ENCODE assay signal across 10 cellular contexts in genomic region chr18:24491882-24492281, GRCh38. TPM values are rescaled to one million over a fixed set of nuclear protein-coding genes. Genes with fewer than 3 reads are reported as not detected.
A peak's percentile ranks its signal among the peaks of the same experiment; 100 is the strongest.
DNase-seq lines count a peak whose midpoint lies in the region; ATAC-seq and TF ChIP-seq lines count a peak whose summit lies in the region.
"Had no signal": no experiment of that assay in that cellular context is flagged by ENCODE, and none has a peak within 500 bp of the region (broad histone marks: within the 10 kb centered on the region; RNA-seq: fewer than 3 reads in every experiment).

No MANE protein-coding gene starts in this region.

- TF ChIP-seq EP300 in SK-N-SH (IDR thresholded peaks at IDR 0.05; ENCODE audit: borderline replicate concordance in 1 of 2, low read depth in 1 of 2, low read length in 1 of 2), result no peak

- no peak overlapping the region for H3K27ac Mint-ChIP-seq in osteocyte (ENCODE audit: unreplicated experiment)

- H3K27me3 ChIP-seq in prostate gland (replicated peaks; ENCODE audit: insufficient read depth) (no peaks in the 10 kb centered on the region), SK-N-SH (ENCODE audit: insufficient read depth) (no peaks in the 10 kb centered on the region)

- H3F3A ChIP-seq in SK-N-SH (replicated peaks; ENCODE audit: insufficient read depth), result peaks cover 4% of the 10 kb centered on the region

- TF ChIP-seq POLR2A in prostate gland (IDR thresholded peaks at IDR 0.05), result no peak

- DNase-seq in NCI-H82 (lab: John Stamatoyannopoulos, UW) (peak; percentile 9), NCI-H82 treated with DMSO at 0.1 percent for 48 hours (lab: John Stamatoyannopoulos, UW; ENCODE audit: unreplicated experiment) (no peak), osteocyte (ENCODE audit: extremely low spot score, unreplicated experiment) (peak; percentile 62), prostate gland (ENCODE audit: low spot score) (no peak), SK-N-SH (no peak), NCI-H526 treated with DMSO at 0.1 percent for 48 hours (lab: John Stamatoyannopoulos, UW) (no peak)
- DNase-seq: stimulated activated CD4-positive, alpha-beta T cell treated with anti-CD3 and anti-CD28 coated beads, Interleukin-12 subunit alpha, Interleukin-12 subunit beta, amount 100 ng/mL, for 4 hours had no signal

- H2AFZ ChIP-seq in SK-N-SH (ENCODE audit: low read depth), result no peak overlapping the region

- POLR2A ChIA-PET in SK-N-SH (lab: Yijun Ruan, JAX), result interaction anchor here (0.8 kb wide), 1 partner anchor 123 kb away, joined by 3 read pairs; no protein-coding TSS in a partner anchor

- H3K4me3 Mint-ChIP-seq in osteocyte (ENCODE audit: unreplicated experiment), result no peak overlapping the region

- no peaks in the 10 kb centered on the region for H4K20me1 ChIP-seq in SK-N-SH (ENCODE audit: insufficient read depth)

- TF ChIP-seq CTCF in osteocyte (IDR thresholded peaks at IDR 0.05), result no peak
- no peak for TF ChIP-seq CTCF in prostate gland (IDR thresholded peaks at IDR 0.05)
- TF ChIP-seq CTCF in SK-N-SH (IDR thresholded peaks at IDR 0.05), result no peak

- H3K79me2 ChIP-seq in SK-N-SH (ENCODE audit: insufficient read depth), result no peaks in the 10 kb centered on the region

- H3K9ac ChIP-seq in SK-N-SH, result no peak overlapping the region

- H3K4me1 Mint-ChIP-seq in osteocyte (ENCODE audit: unreplicated experiment), result peaks cover 12% of the 10 kb centered on the region

- CTCF ChIA-PET in SK-N-SH (lab: Yijun Ruan, JAX), result interaction anchor here (0.7 to 11.7 kb wide), 5 partner anchors 8 to 315 kb away, joined by 3 to 171 read pairs (median 9); no protein-coding TSS in a partner anchor

- no peak overlapping the region for H3K4me3 ChIP-seq in prostate gland
- H3K4me3 ChIP-seq in SK-N-SH (ENCODE audit: low read depth in 2 of 2, low read length in 1 of 2), result no peak overlapping the region

- H3K36me3 ChIP-seq in prostate gland (no peaks in the 10 kb centered on the region), SK-N-SH (replicated peaks in 1 of 2; ENCODE audit: control insufficient read depth in 1 of 2, insufficient read depth in 2 of 2, low read length in 1 of 2) (no peaks in the 10 kb centered on the region)

- H3K9me3 ChIP-seq in prostate gland (no peaks in the 10 kb centered on the region), SK-N-SH (no peaks in the 10 kb centered on the region)

- intact Hi-C loops in prostate gland (cut with DNase I), result no loop called here

- H3K9me3 Mint-ChIP-seq in osteocyte (ENCODE audit: unreplicated experiment), result peaks cover 9% of the 10 kb centered on the region

- H3K9me2 ChIP-seq in SK-N-SH, result no peaks in the 10 kb centered on the region

- no peaks in the 10 kb centered on the region for H3K36me3 Mint-ChIP-seq in osteocyte (ENCODE audit: unreplicated experiment)
- H3K36me3 Mint-ChIP-seq: brain had no signal

- no peak for TF ChIP-seq RAD21 in SK-N-SH (IDR thresholded peaks at IDR 0.05; ENCODE audit: low read length)

- 70% methylated on average over 6 of the region's 6 CpGs for WGBS in prostate gland
- 75% methylated on average over 6 of the region's 6 CpGs for WGBS in SK-N-SH (ENCODE audit: low lambda C conversion rate)

- peaks cover 6% of the 10 kb centered on the region for H3K27me3 Mint-ChIP-seq in osteocyte (ENCODE audit: unreplicated experiment)

- H3K27ac ChIP-seq in prostate gland, result no peak overlapping the region
- H3K27ac ChIP-seq in SK-N-SH (ENCODE audit: low read depth in 2 of 2, low read length in 1 of 2), result no peak overlapping the region

- H3K4me1 ChIP-seq in prostate gland (replicated peaks), result no peaks in the 10 kb centered on the region
- H3K4me1 ChIP-seq in SK-N-SH (ENCODE audit: control insufficient read depth in 1 of 2, insufficient read depth in 2 of 2, low read depth in 1 of 2, low read length in 1 of 2), result peaks cover 4 to 12% of the 10 kb centered on the region in 2 experiments; a peak in 3 of 4 replicates

- ATAC-seq in GM21717 (IDR thresholded peaks at IDR 0.05; ENCODE audit: unreplicated experiment) (peak; percentile 85), HG03520 (IDR thresholded peaks at IDR 0.05; ENCODE audit: unreplicated experiment) (peak; percentile 82)

- no peak overlapping the region for H3K4me2 ChIP-seq in SK-N-SH

TF ChIP-seq in SK-N-SH, 30 proteins besides CTCF, POLR2A, EP300 and RAD21:
- TF ChIP-seq SMC3 (IDR thresholded peaks at IDR 0.05; ENCODE audit: low read depth, low read length), result no peak
- TF ChIP-seq SIN3A (IDR thresholded peaks at IDR 0.05; ENCODE audit: borderline replicate concordance, low read depth, low read length), result no peak
- no peak for TF ChIP-seq EZH2phosphoT487 (IDR thresholded peaks at IDR 0.05; ENCODE audit: borderline replicate concordance, low read depth)
- no peak for TF ChIP-seq TAF1 (IDR thresholded peaks at IDR 0.05; ENCODE audit: borderline replicate concordance, low read depth, low read length)
- TF ChIP-seq NRF1 (IDR thresholded peaks at IDR 0.05; ENCODE audit: low read depth, low read length), result no peak
- no peak for TF ChIP-seq YY1 (IDR thresholded peaks at IDR 0.05; ENCODE audit: low read depth)
TF ChIP-seq in SK-N-SH: peak in this region for 0.

RNA-seq across cellular contexts. Expression of gene HRH4, which starts 31.4 kb away (rescaled TPM):
- total RNA-seq in osteocyte, result not detected in 2 replicates
- total RNA-seq in prostate gland, result not detected
- polyA plus RNA-seq in SK-N-SH (2012; rRNA removed), result not detected in 2 replicates
- not detected in 2 replicates for polyA plus RNA-seq in SK-N-SH (2012; cell fraction: cytosol; rRNA removed)
- polyA plus RNA-seq in SK-N-SH (2012; cell fraction: nucleus; rRNA removed), result 0.02 TPM in 1 of 2 replicates, not detected in the other

Comparison
In these comparisons a context has a peak if more than half of its experiments do, and no peak if none do; other contexts are left out.
1. DNase-seq: peak in NCI-H82 (single experiment) and osteocyte (single experiment); none in NCI-H82 treated with DMSO at 0.1 percent for 48 hours (single experiment), prostate gland (single experiment), SK-N-SH (single experiment) and NCI-H526 treated with DMSO at 0.1 percent for 48 hours (single experiment).